9 cellular contexts compared by ENCODE assay signal in genomic region chr2:157782057-157782845, GRCh38.
A peak's percentile ranks its signal among the peaks of the same experiment; 100 is the strongest.
DNase-seq lines count a peak whose midpoint lies in the region; ATAC-seq and TF ChIP-seq lines count a peak whose summit lies in the region.
"Had no signal": no experiment of that assay in that cellular context is flagged by ENCODE, and none has a peak within 500 bp of the region (broad histone marks: within the 10 kb centered on the region; RNA-seq: fewer than 3 reads in every experiment).

No MANE protein-coding gene starts in this region.

- H3K36me3 Mint-ChIP-seq in activated T-cell treated with anti-CD3 and anti-CD28 coated beads, Interleukin-2, amount 50 U/mL, for 4 hours (ENCODE audit: insufficient read depth), result peaks cover 31% of the 10 kb centered on the region

- no peaks in the 10 kb centered on the region for H3K27me3 Mint-ChIP-seq in activated T-cell treated with anti-CD3 and anti-CD28 coated beads, Interleukin-2, amount 50 U/mL, for 4 hours (ENCODE audit: low read depth)
- H3K27me3 Mint-ChIP-seq in stimulated activated naive CD8-positive, alpha-beta T cell treated with anti-CD3 and anti-CD28 coated beads, Interleukin-15, amount 100 ng/mL, for 72 hours, result no peaks in the 10 kb centered on the region

- H3K27ac Mint-ChIP-seq in stimulated activated naive CD8-positive, alpha-beta T cell treated with anti-CD3 and anti-CD28 coated beads, Interleukin-15, amount 100 ng/mL, for 72 hours, result peak overlapping the region; percentile 30 to 52

- TF ChIP-seq CTCF in OCI-LY7 (conservative IDR thresholded peaks at IDR 0.05; ENCODE audit: low read length), result no peak

- H4K20me1 ChIP-seq in OCI-LY7 (ENCODE audit: insufficient read depth, low read length), result no peaks in the 10 kb centered on the region

- no peak overlapping the region for H3K4me3 Mint-ChIP-seq in activated T-cell treated with anti-CD3 and anti-CD28 coated beads, Interleukin-2, amount 50 U/mL, for 4 hours
- H3K4me3 Mint-ChIP-seq in stimulated activated naive CD8-positive, alpha-beta T cell treated with anti-CD3 and anti-CD28 coated beads, Interleukin-15, amount 100 ng/mL, for 72 hours, result peak overlapping the region; percentile 5 to 55

- no peak overlapping the region for H3K4me2 ChIP-seq in OCI-LY7 (ENCODE audit: low read length)

- intact Hi-C loops in Right ventricle myocardium superior (cut with DNase I), result loop anchor here (5.0 to 10.0 kb wide), 2 partner anchors 53 to 95 kb away; partner anchors contain the start of gene ACVR1
- intact Hi-C loops in OCI-LY7 (cut with micrococcal nuclease; ENCODE audit: unreplicated experiment), result no loop called here

- H3K27ac ChIP-seq in OCI-LY7 (ENCODE audit: low read depth, low read length, poor library complexity, severe bottlenecking), result no peak overlapping the region

- H3K36me3 ChIP-seq in OCI-LY7 (ENCODE audit: insufficient read depth, low read length), result no peaks in the 10 kb centered on the region

- no peak overlapping the region for H2AFZ ChIP-seq in OCI-LY7 (ENCODE audit: low read length)

- no peaks in the 10 kb centered on the region for H3K9me2 ChIP-seq in OCI-LY7 (ENCODE audit: insufficient read depth, low read length)

- no TSS peak for BruUV-seq in OCI-LY7 (replicated peaks; lab: Mats Ljungman, UMichigan)

- POLR2A ChIA-PET in OCI-LY7 (lab: Charles Lee), result interaction anchor here (1.2 kb wide), 1 partner anchor 109 kb away, joined by 3 read pairs; no protein-coding TSS in a partner anchor

- CTCF ChIA-PET in OCI-LY7 (lab: Charles Lee; ENCODE audit: unreplicated experiment), result interaction anchor here (0.6 kb wide), 1 partner anchor 967 kb away, joined by 3 read pairs; no protein-coding TSS in a partner anchor

- no peaks in the 10 kb centered on the region for H3K9me3 ChIP-seq in OCI-LY7 (ENCODE audit: low read length)

- H3K9me3 Mint-ChIP-seq in activated T-cell treated with anti-CD3 and anti-CD28 coated beads, Interleukin-2, amount 50 U/mL, for 4 hours, result no peaks in the 10 kb centered on the region
- no peaks in the 10 kb centered on the region for H3K9me3 Mint-ChIP-seq in stimulated activated naive CD8-positive, alpha-beta T cell treated with anti-CD3 and anti-CD28 coated beads, Interleukin-15, amount 100 ng/mL, for 72 hours

- peak; percentile 69 to 73 for ATAC-seq in activated T-cell treated with anti-CD3 and anti-CD28 coated beads, Interleukin-2, amount 50 U/mL, for 4 hours
- ATAC-seq in SK-N-SH treated with all-trans-retinoic acid at 6 μM for 48 hours (peak; percentile 72), Right ventricle myocardium superior (ENCODE audit: poor library complexity) (peak; percentile 66), HG03442 (IDR thresholded peaks at IDR 0.05; ENCODE audit: unreplicated experiment) (no peak)
- peak; percentile 70 for ATAC-seq in stimulated activated naive CD8-positive, alpha-beta T cell treated with anti-CD3 and anti-CD28 coated beads, Interleukin-15, amount 100 ng/mL, for 72 hours

- H3K4me3 ChIP-seq in OCI-LY7 (ENCODE audit: low read depth, low read length, poor library complexity, severe bottlenecking), result no peak overlapping the region

- peaks cover 36% of the 10 kb centered on the region for H3K4me1 Mint-ChIP-seq in activated T-cell treated with anti-CD3 and anti-CD28 coated beads, Interleukin-2, amount 50 U/mL, for 4 hours (ENCODE audit: low read depth)
- peaks cover 33% of the 10 kb centered on the region for H3K4me1 Mint-ChIP-seq in stimulated activated naive CD8-positive, alpha-beta T cell treated with anti-CD3 and anti-CD28 coated beads, Interleukin-15, amount 100 ng/mL, for 72 hours

- H3K79me2 ChIP-seq in OCI-LY7 (ENCODE audit: insufficient read depth, low read depth, low read length), result no peaks in the 10 kb centered on the region

- no peaks in the 10 kb centered on the region for H3K4me1 ChIP-seq in OCI-LY7 (ENCODE audit: insufficient read depth, low read length, poor library complexity, severe bottlenecking)

- DNase-seq in activated T-cell treated with anti-CD3 and anti-CD28 coated beads, Interleukin-2, amount 50 U/mL, for 4 hours, result no peak
- DNase-seq in activated T-cell treated with anti-CD3 and anti-CD28 coated beads for 4 hours (no peak), Right ventricle myocardium superior (no peak), OCI-LY7 (ENCODE audit: low spot score) (no peak), globus pallidus (ENCODE audit: low spot score) (no peak)
- no peak for DNase-seq in stimulated activated naive CD8-positive, alpha-beta T cell treated with anti-CD3 and anti-CD28 coated beads, Interleukin-15, amount 100 ng/mL, for 72 hours
- DNase-seq: DND-41 had no signal

TF ChIP-seq in SK-N-SH treated with all-trans-retinoic acid at 6 μM for 48 hours, 23 proteins besides CTCF, POLR2A, EP300 and RAD21 (continues in another document):
- no peak for TF ChIP-seq ZNF70 (CRISPR knock-in tag; IDR thresholded peaks at IDR 0.05)
- TF ChIP-seq TSHZ2 (CRISPR knock-in tag; IDR thresholded peaks at IDR 0.05), result no peak
- TF ChIP-seq PATZ1 (CRISPR knock-in tag; IDR thresholded peaks at IDR 0.05; ENCODE audit: borderline replicate concordance), result no peak
- TF ChIP-seq TOX (CRISPR knock-in tag; IDR thresholded peaks at IDR 0.05; ENCODE audit: borderline replicate concordance), result no peak
- TF ChIP-seq ZNF565 (CRISPR knock-in tag; conservative IDR thresholded peaks at IDR 0.05; ENCODE audit: low read depth), result no peak
- TF ChIP-seq SNAI2 (CRISPR knock-in tag; IDR thresholded peaks at IDR 0.05), result no peak
- TF ChIP-seq PPARA (CRISPR knock-in tag; IDR thresholded peaks at IDR 0.05; ENCODE audit: borderline replicate concordance), result no peak
- no peak for TF ChIP-seq RARB (CRISPR knock-in tag; IDR thresholded peaks at IDR 0.05)
- TF ChIP-seq CSDC2 (CRISPR knock-in tag; IDR thresholded peaks at IDR 0.05), result no peak
- TF ChIP-seq CREB5 (CRISPR knock-in tag; IDR thresholded peaks at IDR 0.05; ENCODE audit: low read depth), result no peak
- TF ChIP-seq TCF4 (CRISPR knock-in tag; IDR thresholded peaks at IDR 0.05; ENCODE audit: borderline replicate concordance), result no peak
- TF ChIP-seq BACH2 (CRISPR knock-in tag; IDR thresholded peaks at IDR 0.05; ENCODE audit: borderline replicate concordance), result no peak
- no peak for TF ChIP-seq ARNTL (CRISPR knock-in tag; IDR thresholded peaks at IDR 0.05; ENCODE audit: borderline replicate concordance, low read depth)
